ENCODE assay signal across 9 cellular contexts in the genomic region with DNA sequence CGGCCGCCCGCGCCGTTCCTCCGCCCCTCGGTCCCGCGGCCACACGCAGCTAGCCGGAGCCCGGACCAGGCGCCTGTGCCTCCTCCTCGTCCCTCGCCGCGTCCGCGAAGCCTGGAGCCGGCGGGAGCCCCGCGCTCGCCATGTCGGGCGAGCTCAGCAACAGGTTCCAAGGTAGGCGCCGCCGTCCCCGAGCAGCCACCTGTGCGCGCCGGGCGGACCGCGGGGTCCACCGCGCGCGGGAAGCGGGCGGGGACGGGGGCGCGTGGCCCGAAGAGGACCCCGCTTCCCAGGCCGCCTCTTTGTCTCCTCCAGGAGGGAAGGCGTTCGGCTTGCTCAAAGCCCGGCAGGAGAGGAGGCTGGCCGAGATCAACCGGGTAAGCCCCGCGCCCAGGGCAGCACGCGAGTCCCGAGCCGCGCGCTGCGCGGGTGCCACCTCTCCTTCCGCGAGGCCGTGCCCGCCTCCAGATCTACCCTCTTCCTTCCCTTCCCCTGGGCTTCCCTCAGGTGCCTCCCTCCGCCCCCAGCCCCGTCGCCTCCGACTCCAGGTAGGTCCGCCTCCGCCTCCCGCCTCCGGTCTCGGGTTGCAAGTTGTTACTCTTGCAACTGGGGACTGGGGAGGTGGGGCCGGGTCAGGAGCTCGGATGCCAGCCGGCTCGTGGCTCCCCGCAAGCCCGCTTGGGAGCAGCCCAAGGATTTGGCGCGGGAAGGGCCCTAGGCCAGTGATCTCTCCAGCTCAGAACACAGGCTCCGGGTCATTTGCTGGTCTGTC. TPM values are rescaled to one million over a fixed set of nuclear protein-coding genes. Genes with fewer than 3 reads are reported as not detected.
A peak's percentile ranks its signal among the peaks of the same experiment; 100 is the strongest.
DNase-seq lines count a peak whose midpoint lies in the region; ATAC-seq, FAIRE-seq and TF ChIP-seq lines count a peak whose summit lies in the region.
"Had no signal": no experiment of that assay in that cellular context is flagged by ENCODE, and none has a peak within 500 bp of the region (broad histone marks: within the 10 kb centered on the region; RNA-seq: fewer than 3 reads in every experiment).

A gene (plus strand): TSS at position 42 of the 769 bp plus-strand sequence. CDS start 99 bp downstream, at position 141.

- H3K4me1 ChIP-seq in OCI-LY3 (ENCODE audit: low read length), result 0 out of 2 replicates have a peak, but pooled peaks cover 3% of the 10 kb centered on the region

- H3K27me3 ChIP-seq in OCI-LY3 (ENCODE audit: low read depth, low read length), result peaks cover 12% of the 10 kb centered on the region; the same call in 1 of the 2 replicates
- H3K27me3 ChIP-seq in bronchial epithelial cell (ENCODE audit: control insufficient read depth, insufficient read depth, low read length), result peaks cover 9% of the 10 kb centered on the region

- no peaks in the 10 kb centered on the region for H3K9me3 ChIP-seq in OCI-LY3 (ENCODE audit: insufficient read depth, low read length)

- H3K4me2 ChIP-seq in OCI-LY3 (ENCODE audit: low read length), result peak within 1 kb of the TSS; percentile 59

- DNase-seq in DMS 273 (lab: John Stamatoyannopoulos, UW; ENCODE audit: unreplicated experiment), result peak; percentile 64
- DNase-seq in DMS 273 treated with DMSO at 0.1 percent for 48 hours (lab: John Stamatoyannopoulos, UW), result no peak
- no peak for DNase-seq in bronchial epithelial cell (ENCODE audit: low read depth)
- DNase-seq in left kidney (ENCODE audit: low read depth, low spot score), result peak; percentile 96
- DNase-seq in stimulated activated CD8-positive, alpha-beta memory T cell treated with anti-CD3 and anti-CD28 coated beads, Interleukin-7, amount 100 ng/mL, for 4 hours (ENCODE audit: low read depth in 2 of 2), result peak; percentile 13 to 20
- DNase-seq in inferior parietal cortex (ENCODE audit: extremely low spot score), result no peak

- no peak within 1 kb of the TSS for H3K27ac ChIP-seq in OCI-LY3 (ENCODE audit: low read length)

- H3K4me3 ChIP-seq in OCI-LY3 (ENCODE audit: low read length) (peak within 1 kb of the TSS; percentile 68), bronchial epithelial cell (ENCODE audit: low read depth, low read length) (peak within 1 kb of the TSS; percentile 32)

- no peak for TF ChIP-seq CTCF in OCI-LY3 (IDR thresholded peaks at IDR 0.05; ENCODE audit: low read depth, low read length)
- no peak for TF ChIP-seq CTCF in bronchial epithelial cell (IDR thresholded peaks at IDR 0.05; ENCODE audit: insufficient read depth, low read length, severe bottlenecking)

- H3K79me2 ChIP-seq in OCI-LY3 (ENCODE audit: low read length), result no peaks in the 10 kb centered on the region

- FAIRE-seq in bronchial epithelial cell (lab: Jason Lieb, UNC), result no peak
- FAIRE-seq: A204.1 had no signal

- no peaks in the 10 kb centered on the region for H4K20me1 ChIP-seq in OCI-LY3 (ENCODE audit: insufficient read depth, low read length)

- H2AFZ ChIP-seq in OCI-LY3 (ENCODE audit: low read depth, low read length), result no peak within 1 kb of the TSS

- H3K9ac ChIP-seq in OCI-LY3 (ENCODE audit: low read length), result no peak within 1 kb of the TSS

- H3K36me3 ChIP-seq in OCI-LY3 (replicated peaks; ENCODE audit: low read depth, low read length) (no peaks in the 10 kb centered on the region), bronchial epithelial cell (ENCODE audit: control insufficient read depth, insufficient read depth, low read length) (no peaks in the 10 kb centered on the region)

- no peak for ATAC-seq in HG02798 (IDR thresholded peaks at IDR 0.05; ENCODE audit: poor library complexity, unreplicated experiment)

RNA-seq across cellular contexts. Expression of the gene that starts here (rescaled TPM):
- 2.6 and 7.7 TPM in 2 replicates for total RNA-seq in bronchial epithelial cell

Comparison
In these comparisons a context has a peak if more than half of its experiments do, and no peak if none do; other contexts are left out.
1. DNase-seq: peak in DMS 273 (single experiment), left kidney (single experiment) and stimulated activated CD8-positive, alpha-beta memory T cell treated with anti-CD3 and anti-CD28 coated beads, Interleukin-7, amount 100 ng/mL, for 4 hours (2 of 2); none in DMS 273 treated with DMSO at 0.1 percent for 48 hours (single experiment), bronchial epithelial cell (single experiment) and inferior parietal cortex (single experiment).